ENCODE assay signal across 33 cellular contexts in the genomic region with DNA sequence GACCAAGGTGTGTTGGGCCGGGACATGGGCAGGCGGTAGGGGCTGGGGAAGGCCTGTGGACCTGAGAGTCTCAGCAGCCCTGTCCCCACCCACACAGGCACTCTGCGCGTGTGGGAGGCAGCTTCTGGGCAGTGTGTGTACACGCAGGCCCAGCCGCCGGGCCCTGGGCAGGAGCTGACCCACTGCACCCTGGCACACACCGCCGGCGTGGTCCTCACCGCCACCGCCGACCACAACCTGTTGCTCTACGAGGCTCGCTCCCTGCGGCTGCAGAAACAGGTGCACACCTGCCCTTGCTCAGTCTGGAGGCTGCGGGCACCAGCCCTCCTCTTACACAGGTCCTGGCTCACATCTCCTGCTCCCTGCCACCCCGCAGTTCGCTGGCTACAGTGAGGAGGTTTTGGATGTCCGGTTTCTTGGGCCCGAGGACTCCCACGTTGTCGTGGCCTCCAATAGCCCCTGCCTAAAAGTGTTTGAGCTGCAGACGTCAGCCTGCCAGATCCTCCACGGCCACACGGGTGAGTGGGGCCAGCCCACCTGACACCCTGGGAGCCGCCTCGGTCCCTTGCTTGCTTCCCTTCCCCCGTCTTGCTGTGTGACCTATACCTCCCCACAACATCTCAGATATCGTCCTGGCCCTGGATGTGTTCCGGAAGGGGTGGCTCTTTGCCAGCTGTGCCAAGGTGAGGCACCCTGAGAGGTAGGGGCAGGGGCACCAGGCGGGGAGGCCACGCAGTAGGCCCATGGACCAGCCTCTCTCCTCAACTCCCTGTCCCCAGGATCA. TPM values are rescaled to one million over a fixed set of nuclear protein-coding genes. Genes with fewer than 3 reads are reported as not detected.
"Had no signal": no experiment of that assay in that cellular context is flagged by ENCODE, and none has a peak within 500 bp of the region (broad histone marks: within the 10 kb centered on the region; RNA-seq: fewer than 3 reads in every experiment).

No MANE protein-coding gene starts in this region.

- H3K4me3 ChIP-seq: gastroesophageal sphincter, pancreas, psoas muscle, smooth muscle cell, stomach, thyroid gland, upper lobe of left lung had no signal

- H3K9me3 ChIP-seq: gastroesophageal sphincter, pancreas, psoas muscle, stomach, thyroid gland, upper lobe of left lung had no signal

- H3K27ac ChIP-seq: brain microvascular endothelial cell, gastroesophageal sphincter, pancreas, psoas muscle, stomach, thyroid gland, upper lobe of left lung had no signal

- H3K27ac Mint-ChIP-seq: activated CD4-positive, alpha-beta T cell treated with anti-CD3 and anti-CD28 coated beads for 36 hours; activated T-helper 17 cell treated with anti-CD3 and anti-CD28 coated beads, Interleukin-2, amount 50 U/mL, for 72 hours; immature natural killer cell; natural killer cell; stimulated activated memory B cell treated with anti-CD40 and anti-IgM and Interleukin-4, amounts not matched to agents 10 μg/mL and 1 μg/mL and 100 μg/mL, for 72 hours had no signal

- H3K36me3 Mint-ChIP-seq: natural killer cell had no signal

- H3K4me2 ChIP-seq: smooth muscle cell had no signal

- H3K9me3 Mint-ChIP-seq: activated T-helper 17 cell treated with anti-CD3 and anti-CD28 coated beads, Interleukin-2, amount 50 U/mL, for 72 hours; natural killer cell; stimulated activated memory B cell treated with anti-CD40 and anti-IgM and Interleukin-4, amounts not matched to agents 10 μg/mL and 1 μg/mL and 100 μg/mL, for 72 hours had no signal

- ATAC-seq: activated CD4-positive, alpha-beta T cell treated with anti-CD3 and anti-CD28 coated beads for 36 hours; activated T-helper 17 cell treated with anti-CD3 and anti-CD28 coated beads, Interleukin-2, amount 50 U/mL, for 72 hours; gastroesophageal sphincter; natural killer cell; pancreas; psoas muscle; stimulated activated memory B cell treated with anti-CD40 and anti-IgM and Interleukin-4, amounts not matched to agents 10 μg/mL and 1 μg/mL and 100 μg/mL, for 72 hours had no signal

- FAIRE-seq: astrocyte, endothelial cell of umbilical vein, pancreas had no signal

- DNase-seq: activated CD4-positive, alpha-beta T cell treated with anti-CD3 and anti-CD28 coated beads for 36 hours; activated CD4-positive, alpha-beta T cell treated with anti-CD3 and anti-CD28 coated beads, Interleukin-2, amount 50 U/mL, for 48 hours; activated CD4-positive, CD25-positive, alpha-beta regulatory T cell; activated CD8-positive, alpha-beta memory T cell treated with anti-CD3 and anti-CD28 coated beads for 24 hours; activated gamma-delta T cell treated with Interleukin-2 at 50 U/mL for 16 hours; activated naive CD4-positive, alpha-beta T cell treated with anti-CD3 and anti-CD28 coated beads, Interleukin-2, amount 50 U/mL, for 16 hours; amniotic stem cell; brain microvascular endothelial cell; cortex of kidney; hippocampal formation; immature natural killer cell; mesenchymal stem cell; natural killer cell; stimulated activated CD4-positive, alpha-beta T cell treated with anti-CD3 and anti-CD28 coated beads, Interleukin-1b, Interleukin-23, amount 100 ng/mL, for 48 hours; stimulated activated CD4-positive, alpha-beta T cell treated with anti-CD3 and anti-CD28 coated beads, Interleukin-4, amount 100 ng/mL, for 4 hours; stimulated activated CD8-positive, alpha-beta memory T cell treated with anti-CD3 and anti-CD28 coated beads, Interleukin-4, amount 100 ng/mL, for 48 hours; stomach; thyroid gland had no signal

- H3K27me3 Mint-ChIP-seq: activated CD4-positive, alpha-beta T cell treated with anti-CD3 and anti-CD28 coated beads for 36 hours; activated T-helper 17 cell treated with anti-CD3 and anti-CD28 coated beads, Interleukin-2, amount 50 U/mL, for 72 hours had no signal

- H3K27me3 ChIP-seq: pancreas had no signal

- H3K4me3 Mint-ChIP-seq: activated CD4-positive, alpha-beta T cell treated with anti-CD3 and anti-CD28 coated beads for 36 hours; activated T-helper 17 cell treated with anti-CD3 and anti-CD28 coated beads, Interleukin-2, amount 50 U/mL, for 72 hours; stimulated activated memory B cell treated with anti-CD40 and anti-IgM and Interleukin-4, amounts not matched to agents 10 μg/mL and 1 μg/mL and 100 μg/mL, for 72 hours had no signal

RNA-seq across cellular contexts. Expression of a gene that starts 5.6 kb away (rescaled TPM):
- total RNA-seq: activated CD4-positive, alpha-beta T cell treated with anti-CD3 and anti-CD28 coated beads for 36 hours; cardiac septum; fibroblast of lung; natural killer cell; thyroid gland had no signal

RNA-seq across cellular contexts. Expression of a gene that starts 9.0 kb away (rescaled TPM):
- total RNA-seq: activated CD4-positive, alpha-beta T cell treated with anti-CD3 and anti-CD28 coated beads for 36 hours; astrocyte; cardiac septum; chondrocyte; endothelial cell of umbilical vein; fibroblast of lung; fibroblast of villous mesenchyme; gastroesophageal sphincter; kidney epithelial cell; lower leg skin; natural killer cell; pancreas; psoas muscle; smooth muscle cell; stomach; thyroid gland had no signal
- polyA plus RNA-seq: endothelial cell of umbilical vein, fibroblast of lung, immature natural killer cell, psoas muscle, smooth muscle cell, stomach had no signal
